ENCODE assay signal across 12 cellular contexts in genomic region chr2:240917009-240917683, GRCh38. TPM values are rescaled to one million over a fixed set of nuclear protein-coding genes. Genes with fewer than 3 reads are reported as not detected.
DNase-seq lines count a peak whose midpoint lies in the region; ATAC-seq, FAIRE-seq and TF ChIP-seq lines count a peak whose summit lies in the region.
"Had no signal": no experiment of that assay in that cellular context is flagged by ENCODE, and none has a peak within 500 bp of the region (broad histone marks: within the 10 kb centered on the region; RNA-seq: fewer than 3 reads in every experiment).

No MANE protein-coding gene starts in this region.

- 77 to 85% (median 82%) methylated on average over 7 to 20 of the region's 20 CpGs for WGBS in spleen, 5 donors

- no peak for DNase-seq in adipocyte (ENCODE audit: low read depth)
- DNase-seq in kidney, result peak; percentile 73
- peak; percentile 75 for DNase-seq in spleen
- DNase-seq in substantia nigra (lab: John Stamatoyannopoulos, UW), result no peak
- no peak for DNase-seq in MG63
- DNase-seq in NCI-H2171 (lab: John Stamatoyannopoulos, UW), result no peak
- DNase-seq: activated CD4-positive, alpha-beta T cell treated with anti-CD3 and anti-CD28 coated beads for 48 hours; midbrain had no signal

- TF ChIP-seq POLR2A in spleen (IDR thresholded peaks at IDR 0.05), result no peak

- H3K4me3 ChIP-seq in HEK293 (ENCODE audit: low read depth, low read length), result no peak overlapping the region
- peak overlapping the region; percentile 13 for H3K4me3 ChIP-seq in adipocyte (ENCODE audit: low read length)
- no peak overlapping the region for H3K4me3 ChIP-seq in kidney (ENCODE audit: low read length in 2 of 2)
- peak overlapping the region in 1 of 8 donors; percentile 33 for H3K4me3 ChIP-seq in spleen
- no peak overlapping the region for H3K4me3 ChIP-seq in MG63

- intact Hi-C loops in kidney (cut with DNase I) (no loop called here), spleen (cut with DNase I; ENCODE audit: low total_unique reads) (no loop called here)

- TF ChIP-seq CTCF in HEK293 (tag by site-specific recombination; IDR thresholded peaks at IDR 0.05) (no peak), kidney (IDR thresholded peaks at IDR 0.05; ENCODE audit: borderline replicate concordance, extremely low read depth, insufficient read depth) (no peak), spleen (IDR thresholded peaks at IDR 0.05 in 8 of 11, conservative IDR thresholded peaks at IDR 0.05 in 3 of 11) (no peak)

- H3K27ac ChIP-seq in HEK293 (ENCODE audit: extremely low read depth, low read depth, low read length) (no peak overlapping the region), kidney (ENCODE audit: low read depth in 2 of 2, low read length in 2 of 2) (no peak overlapping the region), spleen (peak overlapping the region in 7 of 8 donors; percentile 36 to 83 (median 64)), substantia nigra (ENCODE audit: low read depth, low read length, poor library complexity, severe bottlenecking) (no peak overlapping the region)

- 0 out of 2 replicates have a peak, but pooled peaks cover 2% of the 10 kb centered on the region for H3K4me1 ChIP-seq in HEK293 (ENCODE audit: control insufficient read depth, insufficient read depth, low read length)
- peaks cover 59% of the 10 kb centered on the region for H3K4me1 ChIP-seq in adipocyte (ENCODE audit: control insufficient read depth, insufficient read depth, low read length)
- H3K4me1 ChIP-seq in kidney (ENCODE audit: control insufficient read depth in 1 of 2, insufficient read depth in 1 of 2, low read depth in 1 of 2, low read length in 2 of 2), result peaks cover 7 to 9% of the 10 kb centered on the region in 2 donors
- peaks cover 22 to 59% (median 48%) of the 10 kb centered on the region in 6 donors for H3K4me1 ChIP-seq in spleen

- POLR2A ChIA-PET in HEK293 (lab: Yijun Ruan, JAX), result no interaction called here

- no peaks in the 10 kb centered on the region for H3K36me3 ChIP-seq in HEK293 (ENCODE audit: control insufficient read depth in 2 of 2, insufficient read depth in 1 of 2, low read length in 2 of 2)
- no peaks in the 10 kb centered on the region for H3K36me3 ChIP-seq in adipocyte (ENCODE audit: control insufficient read depth, insufficient read depth, low read length, severe bottlenecking)
- H3K36me3 ChIP-seq in kidney (ENCODE audit: control insufficient read depth in 1 of 2, insufficient read depth in 2 of 2, low read length in 2 of 2), result no peaks in the 10 kb centered on the region
- no peaks in the 10 kb centered on the region for H3K36me3 ChIP-seq in spleen
- H3K36me3 ChIP-seq in MG63, result no peaks in the 10 kb centered on the region

- CTCF ChIA-PET in HEK293 (lab: Yijun Ruan, JAX), result interaction anchor here (1.0 kb wide), 1 partner anchor 93 kb away, joined by 3 read pairs; no protein-coding TSS in a partner anchor

- H3K27me3 ChIP-seq in adipocyte (replicated peaks; ENCODE audit: control insufficient read depth, insufficient read depth, low read length), result no peaks in the 10 kb centered on the region
- H3K27me3 ChIP-seq in spleen (replicated peaks in 1 of 7), result peaks cover 0 to 53% (median 11%) of the 10 kb centered on the region in 7 donors
- H3K27me3 ChIP-seq in MG63, result no peaks in the 10 kb centered on the region

- H3K9ac ChIP-seq in adipocyte (ENCODE audit: low read length) (peak overlapping the region; percentile 76), kidney (ENCODE audit: low read length in 2 of 2) (no peak overlapping the region)

- ATAC-seq in HG03025 (IDR thresholded peaks at IDR 0.05; ENCODE audit: low FRiP score, unreplicated experiment), result no peak

- FAIRE-seq in kidney (lab: Jason Lieb, UNC), result no peak
- FAIRE-seq: D721Med had no signal

- H3K9me3 ChIP-seq in HEK293 (ENCODE audit: control insufficient read depth, insufficient read depth, low read depth, low read length) (no peaks in the 10 kb centered on the region), adipocyte (ENCODE audit: control insufficient read depth, low read length) (no peaks in the 10 kb centered on the region), kidney (ENCODE audit: control insufficient read depth in 1 of 2, low read length in 2 of 2) (no peaks in the 10 kb centered on the region), spleen (no peaks in the 10 kb centered on the region), MG63 (no peaks in the 10 kb centered on the region)

TF ChIP-seq in HEK293, 187 proteins besides CTCF, POLR2A, EP300 and RAD21:
- TF ChIP-seq ZNF423 (tag by site-specific recombination; IDR thresholded peaks at IDR 0.05), result 0 out of 2 replicates have a peak, but pooled peaks have one; percentile 5
- TF ChIP-seq WT1 (tag by site-specific recombination; IDR thresholded peaks at IDR 0.05), result 0 out of 2 replicates have a peak, but pooled peaks have one; percentile 23
- no peak for TF ChIP-seq ZNF202 (tag by site-specific recombination; IDR thresholded peaks at IDR 0.05; ENCODE audit: borderline replicate concordance)
- no peak for TF ChIP-seq ZNF391 (tag by site-specific recombination; IDR thresholded peaks at IDR 0.05; ENCODE audit: borderline replicate concordance, low read depth)
- no peak for TF ChIP-seq SCRT2 (tag by site-specific recombination; IDR thresholded peaks at IDR 0.05)
- TF ChIP-seq ZNF623 (tag by site-specific recombination; IDR thresholded peaks at IDR 0.05), result no peak
- no peak for TF ChIP-seq ZNF19 (tag by site-specific recombination; IDR thresholded peaks at IDR 0.05; ENCODE audit: low read depth)
- TF ChIP-seq ZFHX2 (tag by site-specific recombination; conservative IDR thresholded peaks at IDR 0.05), result no peak
- TF ChIP-seq ZNF354C (tag by site-specific recombination; IDR thresholded peaks at IDR 0.05; ENCODE audit: borderline replicate concordance, low read depth), result no peak
- TF ChIP-seq SALL2 (tag by site-specific recombination; IDR thresholded peaks at IDR 0.05; ENCODE audit: borderline replicate concordance), result no peak
- TF ChIP-seq ZNF37A (tag by site-specific recombination; IDR thresholded peaks at IDR 0.05), result no peak
- TF ChIP-seq ZNF624 (tag by site-specific recombination; IDR thresholded peaks at IDR 0.05), result no peak
- 0 out of 2 replicates have a peak, but pooled peaks have one; percentile 23 for TF ChIP-seq GLIS2 (tag by site-specific recombination; IDR thresholded peaks at IDR 0.05)
- 0 out of 2 replicates have a peak, but pooled peaks have one; percentile 0 for TF ChIP-seq KLF9 (tag by site-specific recombination; IDR thresholded peaks at IDR 0.05; ENCODE audit: low read depth)
- TF ChIP-seq ZSCAN23 (tag by site-specific recombination; IDR thresholded peaks at IDR 0.05), result no peak

RNA-seq across cellular contexts. Expression of gene CROCC2, which starts 11.0 kb away (rescaled TPM):
- total RNA-seq in kidney, result 0.13 TPM
- not detected for polyA plus RNA-seq in kidney (ENCODE audit: insufficient read depth, low read depth, low replicate concordance)
- total RNA-seq in spleen, result 1 to 10 TPM in 4 of 7 donors, under 1 TPM in 3; 0.29 to 3.6 (median 1.1) TPM
- polyA plus RNA-seq in spleen, result under 1 TPM; 0.04 to 0.74 (median 0.17) TPM
- total RNA-seq in MG63 (2014; rRNA removed; shearing (Covaris generic); ENCODE audit: low replicate concordance), result not detected in 2 replicates
- total RNA-seq: activated T-helper 1 cell treated with anti-CD3 and anti-CD28 coated beads, Interleukin-12 subunit alpha, Interleukin-12 subunit beta, Interleukin-2, Interleukin-4 antibody, amounts not matched to agents 30 ng/mL and 10 ng/mL and 1 ng/mL, durations not matched to agents 14 hours and 24 hours and 36 hours had no signal

RNA-seq across cellular contexts. Expression of gene MAB21L4, which starts 21.2 kb away (rescaled TPM):
- total RNA-seq in kidney, result 6.1 TPM
- 28.5 TPM for polyA plus RNA-seq in kidney (ENCODE audit: insufficient read depth, low read depth, low replicate concordance)
- total RNA-seq in spleen, result under 1 TPM in 2 of 7 donors, not detected in 5; 0.33 to 0.70 TPM
- under 1 TPM in 2 of 3 donors, not detected in 1; 0.04 to 0.13 TPM for polyA plus RNA-seq in spleen
- total RNA-seq in MG63 (2014; rRNA removed; shearing (Covaris generic); ENCODE audit: low replicate concordance), result not detected in 2 replicates
- total RNA-seq: activated T-helper 1 cell treated with anti-CD3 and anti-CD28 coated beads, Interleukin-12 subunit alpha, Interleukin-12 subunit beta, Interleukin-2, Interleukin-4 antibody, amounts not matched to agents 30 ng/mL and 10 ng/mL and 1 ng/mL, durations not matched to agents 14 hours and 24 hours and 36 hours had no signal

RNA-seq across cellular contexts. Expression of gene AGXT, which starts 48.5 kb away (rescaled TPM):
- total RNA-seq in kidney (0.09 TPM), spleen (1 to 10 TPM in 5 of 7 donors, under 1 TPM in 1, not detected in 1; 0.70 to 4.5 (median 3.8) TPM)
- polyA plus RNA-seq in kidney (ENCODE audit: insufficient read depth, low read depth, low replicate concordance) (12.5 TPM), spleen (1 to 10 TPM in 2 of 3 donors, under 1 TPM in 1; 0.61 to 1.5 (median 1.2) TPM)
- total RNA-seq in MG63 (2014; rRNA removed; shearing (Covaris generic); ENCODE audit: low replicate concordance), result not detected in 2 replicates
- total RNA-seq: activated T-helper 1 cell treated with anti-CD3 and anti-CD28 coated beads, Interleukin-12 subunit alpha, Interleukin-12 subunit beta, Interleukin-2, Interleukin-4 antibody, amounts not matched to agents 30 ng/mL and 10 ng/mL and 1 ng/mL, durations not matched to agents 14 hours and 24 hours and 36 hours had no signal

Comparison
In these comparisons a context has a peak if more than half of its experiments do, and no peak if none do; other contexts are left out.
1. H3K27ac ChIP-seq: peak in spleen (7 of 8); none in HEK293 (single experiment), kidney (0 of 2) and substantia nigra (single experiment).
2. DNase-seq: peak in kidney (single experiment) and spleen (single experiment); none in adipocyte (single experiment), substantia nigra (0 of 49), MG63 (single experiment) and NCI-H2171 (single experiment).